In the genomic region with DNA sequence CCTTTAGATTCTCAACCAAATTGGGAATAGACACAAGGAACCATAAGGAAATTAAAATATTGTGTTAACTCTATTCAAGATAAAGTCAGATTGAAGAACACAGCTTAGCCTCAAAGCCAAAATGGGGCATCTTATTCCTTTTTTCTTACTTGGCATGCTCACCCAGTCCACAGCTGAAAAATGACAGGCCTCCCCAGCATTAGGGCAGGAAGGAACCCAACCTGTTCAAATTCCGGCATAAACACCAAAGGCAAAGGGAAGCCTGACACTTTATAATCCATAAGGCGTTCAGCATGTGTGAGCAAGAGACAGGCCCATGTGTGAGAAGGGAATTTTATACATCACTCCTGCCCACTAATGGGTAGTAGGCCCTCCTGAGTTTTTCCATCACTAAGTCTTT, we compare ENCODE assay signal across 28 cellular contexts. TPM values are rescaled to one million over a fixed set of nuclear protein-coding genes. Genes with fewer than 3 reads are reported as not detected.
"Had no signal": no experiment of that assay in that cellular context is flagged by ENCODE, and none has a peak within 500 bp of the region (broad histone marks: within the 10 kb centered on the region; RNA-seq: fewer than 3 reads in every experiment).

No MANE protein-coding gene starts in this region.

- H3K4me3 Mint-ChIP-seq: activated B cell treated with CpG ODN at 0.5 μM for 24 hours; activated CD4-positive, alpha-beta memory T cell treated with anti-CD3 and anti-CD28 coated beads, Interleukin-2, amount 10 ng/mL, durations not matched to agents 7 days and 5 days; activated CD4-positive, alpha-beta T cell treated with anti-CD3 and anti-CD28 coated beads for 36 hours; activated CD4-positive, alpha-beta T cell treated with anti-CD3 and anti-CD28 coated beads, Interleukin-2, amount 10 ng/mL, durations not matched to agents 24 days and 14 days; activated naive CD4-positive, alpha-beta T cell treated with anti-CD3 and anti-CD28 coated beads, Interleukin-2, amount 10 ng/mL, durations not matched to agents 7 days and 5 days; activated naive CD8-positive, alpha-beta T cell treated with anti-CD3 and anti-CD28 coated beads, Interleukin-2, amount 10 ng/mL, durations not matched to agents 7 days and 5 days; activated T-cell treated with anti-CD3 and anti-CD28 coated beads, Interleukin-2, amount 50 U/mL, for 24 hours; activated T-cell treated with anti-CD3 and anti-CD28 coated beads, Interleukin-2, amount 50 U/mL, for 72 hours; central memory CD8-positive, alpha-beta T cell; T-helper 17 cell; T-helper 2 cell treated with Interferon-gamma antibody and Interleukin-4, amounts not matched to agents 5 μg/mL and 100 μg/mL, for 36 hours had no signal

- ATAC-seq: activated CD4-positive, alpha-beta T cell treated with anti-CD3 and anti-CD28 coated beads for 36 hours; activated naive CD4-positive, alpha-beta T cell treated with anti-CD3 and anti-CD28 coated beads, Interleukin-2, amount 50 U/mL, for 72 hours; activated T-cell treated with anti-CD3 and anti-CD28 coated beads, Interleukin-2, amount 50 U/mL, for 72 hours; esophagus mucosa; foreskin keratinocyte; gastrocnemius medialis; heart left ventricle; T-helper 17 cell had no signal

- H3K27ac Mint-ChIP-seq: activated B cell treated with CpG ODN at 0.5 μM for 24 hours; activated CD4-positive, alpha-beta memory T cell treated with anti-CD3 and anti-CD28 coated beads, Interleukin-2, amount 10 ng/mL, durations not matched to agents 7 days and 5 days; activated CD4-positive, alpha-beta T cell treated with anti-CD3 and anti-CD28 coated beads for 36 hours; activated CD4-positive, alpha-beta T cell treated with anti-CD3 and anti-CD28 coated beads, Interleukin-2, amount 10 ng/mL, durations not matched to agents 24 days and 14 days; activated naive CD4-positive, alpha-beta T cell treated with anti-CD3 and anti-CD28 coated beads, Interleukin-2, amount 10 ng/mL, durations not matched to agents 7 days and 5 days; activated naive CD4-positive, alpha-beta T cell treated with anti-CD3 and anti-CD28 coated beads, Interleukin-2, amount 50 U/mL, for 72 hours; activated naive CD8-positive, alpha-beta T cell treated with anti-CD3 and anti-CD28 coated beads, Interleukin-2, amount 10 ng/mL, durations not matched to agents 7 days and 5 days; activated T-cell treated with anti-CD3 and anti-CD28 coated beads, Interleukin-2, amount 50 U/mL, for 24 hours; activated T-cell treated with anti-CD3 and anti-CD28 coated beads, Interleukin-2, amount 50 U/mL, for 72 hours; T-helper 17 cell; T-helper 2 cell treated with Interferon-gamma antibody and Interleukin-4, amounts not matched to agents 5 μg/mL and 100 μg/mL, for 36 hours had no signal

- H3K27ac ChIP-seq: ascending aorta, brain microvascular endothelial cell, foreskin keratinocyte, gastrocnemius medialis, heart left ventricle, WERI-Rb-1 had no signal

- H3K9me3 Mint-ChIP-seq: activated B cell treated with CpG ODN at 0.5 μM for 24 hours; activated CD4-positive, alpha-beta memory T cell treated with anti-CD3 and anti-CD28 coated beads, Interleukin-2, amount 10 ng/mL, durations not matched to agents 7 days and 5 days; activated CD4-positive, alpha-beta T cell treated with anti-CD3 and anti-CD28 coated beads, Interleukin-2, amount 10 ng/mL, durations not matched to agents 24 days and 14 days; activated naive CD4-positive, alpha-beta T cell treated with anti-CD3 and anti-CD28 coated beads, Interleukin-2, amount 10 ng/mL, durations not matched to agents 7 days and 5 days; activated naive CD4-positive, alpha-beta T cell treated with anti-CD3 and anti-CD28 coated beads, Interleukin-2, amount 50 U/mL, for 72 hours; activated naive CD8-positive, alpha-beta T cell treated with anti-CD3 and anti-CD28 coated beads, Interleukin-2, amount 10 ng/mL, durations not matched to agents 7 days and 5 days; activated T-cell treated with anti-CD3 and anti-CD28 coated beads, Interleukin-2, amount 50 U/mL, for 24 hours; activated T-cell treated with anti-CD3 and anti-CD28 coated beads, Interleukin-2, amount 50 U/mL, for 72 hours; central memory CD8-positive, alpha-beta T cell; T-helper 2 cell treated with Interferon-gamma antibody and Interleukin-4, amounts not matched to agents 5 μg/mL and 100 μg/mL, for 36 hours had no signal

- H3K36me3 Mint-ChIP-seq: activated naive CD4-positive, alpha-beta T cell treated with anti-CD3 and anti-CD28 coated beads, Interleukin-2, amount 10 ng/mL, durations not matched to agents 7 days and 5 days; activated naive CD8-positive, alpha-beta T cell treated with anti-CD3 and anti-CD28 coated beads, Interleukin-2, amount 10 ng/mL, durations not matched to agents 7 days and 5 days had no signal

- DNase-seq: activated B cell treated with CpG ODN at 0.5 μM for 24 hours; activated CD4-positive, alpha-beta memory T cell treated with anti-CD3 and anti-CD28 coated beads, Interleukin-2, amount 10 ng/mL, durations not matched to agents 7 days and 5 days; activated CD4-positive, alpha-beta T cell treated with anti-CD3 and anti-CD28 coated beads for 36 hours; activated CD4-positive, alpha-beta T cell treated with anti-CD3 and anti-CD28 coated beads, Interleukin-2, amount 10 ng/mL, durations not matched to agents 24 days and 14 days; activated CD4-positive, CD25-positive, alpha-beta regulatory T cell treated with anti-CD3 and anti-CD28 coated beads, Interleukin-2, amount 50 U/mL, for 72 hours; activated CD8-positive, alpha-beta memory T cell treated with anti-CD3 and anti-CD28 coated beads, Interleukin-2, amount 50 U/mL, for 48 hours; activated gamma-delta T cell; activated naive CD4-positive, alpha-beta T cell; activated naive CD4-positive, alpha-beta T cell treated with anti-CD3 and anti-CD28 coated beads, Interleukin-2, amount 10 ng/mL, durations not matched to agents 7 days and 5 days; activated naive CD8-positive, alpha-beta T cell treated with anti-CD3 and anti-CD28 coated beads, Interleukin-2, amount 10 ng/mL, durations not matched to agents 7 days and 5 days; activated T-cell treated with anti-CD3 and anti-CD28 coated beads for 4 hours; activated T-cell treated with anti-CD3 and anti-CD28 coated beads, Interleukin-2, amount 50 U/mL, for 24 hours; activated T-cell treated with anti-CD3 and anti-CD28 coated beads, Interleukin-2, amount 50 U/mL, for 72 hours; brain microvascular endothelial cell; effector CD8-positive, alpha-beta T cell; foreskin keratinocyte; gastrocnemius medialis; glutamatergic neuron; heart left ventricle; hypothalamus; T-helper 17 cell; T1000; WERI-Rb-1 had no signal

- H3K9me3 ChIP-seq: ascending aorta, gastrocnemius medialis, heart left ventricle had no signal

- H3K36me3 ChIP-seq: ascending aorta, brain microvascular endothelial cell, gastrocnemius medialis, heart left ventricle, WERI-Rb-1 had no signal

- H3K27me3 ChIP-seq: ascending aorta, brain microvascular endothelial cell, foreskin keratinocyte, gastrocnemius medialis had no signal

- H3K4me3 ChIP-seq: ascending aorta, gastrocnemius medialis, heart left ventricle had no signal

RNA-seq across cellular contexts. Expression of gene BEND6, which starts 2.9 kb away (rescaled TPM):
- total RNA-seq: activated B cell treated with CpG ODN at 0.5 μM for 24 hours; activated CD4-positive, alpha-beta memory T cell treated with anti-CD3 and anti-CD28 coated beads, Interleukin-2, amount 10 ng/mL, durations not matched to agents 7 days and 5 days; activated CD4-positive, alpha-beta T cell treated with anti-CD3 and anti-CD28 coated beads for 36 hours; activated CD4-positive, alpha-beta T cell treated with anti-CD3 and anti-CD28 coated beads, Interleukin-2, amount 10 ng/mL, durations not matched to agents 24 days and 14 days; activated naive CD4-positive, alpha-beta T cell treated with anti-CD3 and anti-CD28 coated beads, Interleukin-2, amount 50 U/mL, for 72 hours; activated naive CD8-positive, alpha-beta T cell treated with anti-CD3 and anti-CD28 coated beads, Interleukin-2, amount 10 ng/mL, durations not matched to agents 7 days and 5 days; T-helper 17 cell had no signal
